Comparison of ENCODE assay signal across 18 cellular contexts in the genomic region with DNA sequence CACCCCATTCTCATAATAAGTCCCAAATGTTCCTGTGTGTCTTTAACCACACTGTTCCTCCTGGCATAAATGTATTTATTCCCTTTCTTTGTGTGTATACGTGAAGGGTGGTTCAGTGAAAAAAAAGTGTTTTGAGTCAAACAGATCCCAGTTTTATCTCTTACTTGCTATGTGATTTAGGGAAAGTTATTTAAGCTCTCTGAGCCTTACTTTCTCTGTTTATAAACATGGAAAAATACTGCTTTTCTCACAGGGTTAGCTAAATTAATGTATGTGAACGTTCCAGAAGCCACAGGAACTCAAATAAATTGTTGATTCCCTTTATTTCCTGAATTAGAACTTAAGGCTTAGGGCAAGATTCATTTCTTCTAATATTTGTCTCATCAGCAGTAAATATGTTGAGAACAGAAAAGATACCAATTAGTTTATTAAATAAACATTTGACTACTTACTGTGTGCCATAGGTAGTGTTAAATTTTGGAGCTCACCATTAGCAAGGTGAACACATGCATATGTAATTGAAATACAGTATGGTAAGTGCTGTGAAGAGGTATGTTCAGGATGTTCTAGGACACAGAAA.
"Had no signal": no experiment of that assay in that cellular context is flagged by ENCODE, and none has a peak within 500 bp of the region (broad histone marks: within the 10 kb centered on the region; RNA-seq: fewer than 3 reads in every experiment).

No MANE protein-coding gene starts in this region.

- H3K4me3 ChIP-seq: coronary artery, gastrocnemius medialis, left lung, sigmoid colon, tibial artery had no signal

- FAIRE-seq: kidney, TTC549 had no signal

- H3K4me1 Mint-ChIP-seq: activated CD4-positive, alpha-beta T cell treated with anti-CD3 and anti-CD28 coated beads, Interleukin-2, amount 10 ng/mL, durations not matched to agents 24 days and 14 days had no signal

- H3K9me3 Mint-ChIP-seq: activated B cell treated with CpG ODN at 0.5 μM for 24 hours; activated CD4-positive, alpha-beta T cell treated with anti-CD3 and anti-CD28 coated beads, Interleukin-2, amount 10 ng/mL, durations not matched to agents 24 days and 14 days had no signal

- DNase-seq: activated B cell treated with CpG ODN at 0.5 μM for 24 hours; activated CD4-positive, alpha-beta T cell treated with anti-CD3 and anti-CD28 coated beads, Interleukin-2, amount 10 ng/mL, durations not matched to agents 24 days and 14 days; activated CD8-positive, alpha-beta memory T cell treated with anti-CD3 and anti-CD28 coated beads, Interleukin-2, amount 50 U/mL, for 4 hours; activated effector memory CD4-positive, alpha-beta T cell treated with Interleukin-2 at 50 U/mL for 16 hours; activated naive CD4-positive, alpha-beta T cell treated with anti-CD3 and anti-CD28 coated beads, Interleukin-2, amount 50 U/mL, for 16 hours; activated T-cell treated with anti-CD3 and anti-CD28 coated beads, Interleukin-2, amount 50 U/mL, for 4 hours; aorta; gastrocnemius medialis; head of caudate nucleus; kidney; left lung; sigmoid colon; stimulated activated naive CD4-positive, alpha-beta T cell; substantia nigra; SW 1271; tibial artery had no signal

- H3K27ac ChIP-seq: coronary artery, gastrocnemius medialis, left lung, sigmoid colon, tibial artery had no signal

- ATAC-seq: activated T-cell treated with anti-CD3 and anti-CD28 coated beads, Interleukin-2, amount 50 U/mL, for 4 hours; gastrocnemius medialis; left lung had no signal

- H3K9me3 ChIP-seq: gastrocnemius medialis, sigmoid colon, tibial artery had no signal

- H3K27me3 ChIP-seq: gastrocnemius medialis, left lung, sigmoid colon, tibial artery had no signal

- H3K27me3 Mint-ChIP-seq: activated B cell treated with CpG ODN at 0.5 μM for 24 hours; activated CD4-positive, alpha-beta T cell treated with anti-CD3 and anti-CD28 coated beads, Interleukin-2, amount 10 ng/mL, durations not matched to agents 24 days and 14 days had no signal

- H3K27ac Mint-ChIP-seq: activated B cell treated with CpG ODN at 0.5 μM for 24 hours; activated CD4-positive, alpha-beta T cell treated with anti-CD3 and anti-CD28 coated beads, Interleukin-2, amount 10 ng/mL, durations not matched to agents 24 days and 14 days had no signal

- H3K4me3 Mint-ChIP-seq: activated B cell treated with CpG ODN at 0.5 μM for 24 hours; activated CD4-positive, alpha-beta T cell treated with anti-CD3 and anti-CD28 coated beads, Interleukin-2, amount 10 ng/mL, durations not matched to agents 24 days and 14 days; activated T-cell treated with anti-CD3 and anti-CD28 coated beads, Interleukin-2, amount 50 U/mL, for 4 hours had no signal
